1 cellular context compared by ENCODE assay signal in the genomic region with DNA sequence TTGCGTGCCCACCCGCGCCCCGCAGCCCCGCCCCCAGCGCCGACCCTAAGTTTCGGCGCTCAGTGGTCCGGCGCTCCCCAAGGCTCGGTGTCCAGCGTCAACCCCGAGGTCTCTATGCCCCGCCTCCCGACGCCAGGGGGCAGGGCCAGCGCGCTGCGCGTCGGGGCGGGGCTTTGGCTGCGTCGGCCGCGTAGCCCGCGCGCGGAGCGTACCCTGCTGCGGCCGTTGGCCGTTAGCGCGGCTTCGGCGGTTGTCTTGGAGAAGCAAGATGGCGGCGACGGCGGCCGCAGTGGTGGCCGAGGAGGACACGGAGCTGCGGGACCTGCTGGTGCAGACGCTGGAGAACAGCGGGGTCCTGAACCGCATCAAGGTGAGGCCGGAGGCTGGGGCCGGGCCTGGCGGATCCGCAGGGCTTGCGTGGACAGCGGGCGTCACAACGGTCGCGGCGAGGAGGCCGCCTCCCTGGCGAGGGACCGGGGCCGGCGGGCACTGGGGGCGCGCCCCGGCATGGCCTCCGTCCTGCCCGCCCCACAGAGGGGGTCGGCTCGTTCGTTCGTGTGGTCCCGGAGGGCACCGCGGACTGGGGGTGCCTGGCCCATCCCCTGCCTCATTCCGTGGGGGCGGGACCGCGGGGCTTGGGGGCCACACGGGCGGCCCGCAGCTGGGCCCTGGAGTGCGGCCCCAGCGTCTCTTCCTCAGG.
TF ChIP-seq lines count a peak whose summit lies in the region.

A gene with protein sequence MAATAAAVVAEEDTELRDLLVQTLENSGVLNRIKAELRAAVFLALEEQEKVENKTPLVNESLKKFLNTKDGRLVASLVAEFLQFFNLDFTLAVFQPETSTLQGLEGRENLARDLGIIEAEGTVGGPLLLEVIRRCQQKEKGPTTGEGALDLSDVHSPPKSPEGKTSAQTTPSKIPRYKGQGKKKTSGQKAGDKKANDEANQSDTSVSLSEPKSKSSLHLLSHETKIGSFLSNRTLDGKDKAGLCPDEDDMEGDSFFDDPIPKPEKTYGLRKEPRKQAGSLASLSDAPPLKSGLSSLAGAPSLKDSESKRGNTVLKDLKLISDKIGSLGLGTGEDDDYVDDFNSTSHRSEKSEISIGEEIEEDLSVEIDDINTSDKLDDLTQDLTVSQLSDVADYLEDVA (plus strand): TSS at position 253 of the 700 bp plus-strand sequence. CDS start 16 bp downstream, at position 269.

TF ChIP-seq in K562, 482 proteins besides CTCF, POLR2A, EP300 and RAD21 (continued from another document and continues in another):
- TF ChIP-seq, protein P1, sequence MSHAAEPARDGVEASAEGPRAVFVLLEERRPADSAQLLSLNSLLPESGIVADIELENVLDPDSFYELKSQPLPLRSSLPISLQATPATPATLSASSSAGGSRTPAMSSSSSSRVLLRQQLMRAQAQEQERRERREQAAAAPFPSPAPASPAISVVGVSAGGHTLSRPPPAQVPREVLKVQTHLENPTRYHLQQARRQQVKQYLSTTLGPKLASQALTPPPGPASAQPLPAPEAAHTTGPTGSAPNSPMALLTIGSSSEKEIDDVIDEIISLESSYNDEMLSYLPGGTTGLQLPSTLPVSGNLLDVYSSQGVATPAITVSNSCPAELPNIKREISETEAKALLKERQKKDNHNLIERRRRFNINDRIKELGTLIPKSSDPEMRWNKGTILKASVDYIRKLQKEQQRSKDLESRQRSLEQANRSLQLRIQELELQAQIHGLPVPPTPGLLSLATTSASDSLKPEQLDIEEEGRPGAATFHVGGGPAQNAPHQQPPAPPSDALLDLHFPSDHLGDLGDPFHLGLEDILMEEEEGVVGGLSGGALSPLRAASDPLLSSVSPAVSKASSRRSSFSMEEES (CRISPR knock-in tag; IDR thresholded peaks at IDR 0.05) = no peak
- TF ChIP-seq, protein P2, sequence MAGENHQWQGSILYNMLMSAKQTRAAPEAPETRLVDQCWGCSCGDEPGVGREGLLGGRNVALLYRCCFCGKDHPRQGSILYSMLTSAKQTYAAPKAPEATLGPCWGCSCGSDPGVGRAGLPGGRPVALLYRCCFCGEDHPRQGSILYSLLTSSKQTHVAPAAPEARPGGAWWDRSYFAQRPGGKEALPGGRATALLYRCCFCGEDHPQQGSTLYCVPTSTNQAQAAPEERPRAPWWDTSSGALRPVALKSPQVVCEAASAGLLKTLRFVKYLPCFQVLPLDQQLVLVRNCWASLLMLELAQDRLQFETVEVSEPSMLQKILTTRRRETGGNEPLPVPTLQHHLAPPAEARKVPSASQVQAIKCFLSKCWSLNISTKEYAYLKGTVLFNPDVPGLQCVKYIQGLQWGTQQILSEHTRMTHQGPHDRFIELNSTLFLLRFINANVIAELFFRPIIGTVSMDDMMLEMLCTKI (IDR thresholded peaks at IDR 0.05; ENCODE audit: partially characterized antibody) = no peak
- TF ChIP-seq GABPB2 (CRISPR knock-in tag; conservative IDR thresholded peaks at IDR 0.05) (no peak), ZNF445 (CRISPR knock-in tag; IDR thresholded peaks at IDR 0.05; ENCODE audit: low read depth) (no peak), GATAD2A (IDR thresholded peaks at IDR 0.05) (no peak), ETV6 (IDR thresholded peaks at IDR 0.05; ENCODE audit: borderline replicate concordance in 1 of 2, low read depth in 2 of 2, low read length in 1 of 2) (no peak; a peak in 1 of 4 replicates), ETV6 (CRISPR knock-in tag; IDR thresholded peaks at IDR 0.05; ENCODE audit: borderline replicate concordance) (no peak), ZBTB7A (IDR thresholded peaks at IDR 0.05; ENCODE audit: borderline replicate concordance, control insufficient read depth, low read depth, low read length) (peak; percentile 97), CXXC5 (CRISPR knock-in tag; IDR thresholded peaks at IDR 0.05) (peak; percentile 96), SUPT5H (IDR thresholded peaks at IDR 0.05) (peak; percentile 70), SMARCB1 (IDR thresholded peaks at IDR 0.05; ENCODE audit: insufficient read length, low read depth) (no peak), NCOA6 (IDR thresholded peaks at IDR 0.05) (peak; percentile 90), THRAP3 (IDR thresholded peaks at IDR 0.05; ENCODE audit: borderline replicate concordance) (no peak), PHB (CRISPR knock-in tag; IDR thresholded peaks at IDR 0.05) (no peak), FOXP1 (CRISPR knock-in tag; IDR thresholded peaks at IDR 0.05) (peak; percentile 83), ZNF444 (CRISPR knock-in tag; IDR thresholded peaks at IDR 0.05) (no peak), MEF2A (IDR thresholded peaks at IDR 0.05; ENCODE audit: control insufficient read depth, low read depth, low read length) (no peak), CTBP1 (IDR thresholded peaks at IDR 0.05; ENCODE audit: borderline replicate concordance) (peak; percentile 91), CCAR2 (IDR thresholded peaks at IDR 0.05; ENCODE audit: low read depth, low read length) (no peak), NONO (IDR thresholded peaks at IDR 0.05; ENCODE audit: low read depth in 2 of 2, low read length in 1 of 2) (peak; percentile 33 to 64; a peak in 2 of 4 replicates), ZNF707 (CRISPR knock-in tag; conservative IDR thresholded peaks at IDR 0.05) (no peak), NFE2L1 (tag; IDR thresholded peaks at IDR 0.05; ENCODE audit: borderline replicate concordance, low read depth) (no peak), ZNF583 (CRISPR knock-in tag; IDR thresholded peaks at IDR 0.05) (no peak), NCOR1 (IDR thresholded peaks at IDR 0.05) (no peak), SETDB1 (IDR thresholded peaks at IDR 0.05; ENCODE audit: low read length) (no peak)
- TF ChIP-seq, protein P3, sequence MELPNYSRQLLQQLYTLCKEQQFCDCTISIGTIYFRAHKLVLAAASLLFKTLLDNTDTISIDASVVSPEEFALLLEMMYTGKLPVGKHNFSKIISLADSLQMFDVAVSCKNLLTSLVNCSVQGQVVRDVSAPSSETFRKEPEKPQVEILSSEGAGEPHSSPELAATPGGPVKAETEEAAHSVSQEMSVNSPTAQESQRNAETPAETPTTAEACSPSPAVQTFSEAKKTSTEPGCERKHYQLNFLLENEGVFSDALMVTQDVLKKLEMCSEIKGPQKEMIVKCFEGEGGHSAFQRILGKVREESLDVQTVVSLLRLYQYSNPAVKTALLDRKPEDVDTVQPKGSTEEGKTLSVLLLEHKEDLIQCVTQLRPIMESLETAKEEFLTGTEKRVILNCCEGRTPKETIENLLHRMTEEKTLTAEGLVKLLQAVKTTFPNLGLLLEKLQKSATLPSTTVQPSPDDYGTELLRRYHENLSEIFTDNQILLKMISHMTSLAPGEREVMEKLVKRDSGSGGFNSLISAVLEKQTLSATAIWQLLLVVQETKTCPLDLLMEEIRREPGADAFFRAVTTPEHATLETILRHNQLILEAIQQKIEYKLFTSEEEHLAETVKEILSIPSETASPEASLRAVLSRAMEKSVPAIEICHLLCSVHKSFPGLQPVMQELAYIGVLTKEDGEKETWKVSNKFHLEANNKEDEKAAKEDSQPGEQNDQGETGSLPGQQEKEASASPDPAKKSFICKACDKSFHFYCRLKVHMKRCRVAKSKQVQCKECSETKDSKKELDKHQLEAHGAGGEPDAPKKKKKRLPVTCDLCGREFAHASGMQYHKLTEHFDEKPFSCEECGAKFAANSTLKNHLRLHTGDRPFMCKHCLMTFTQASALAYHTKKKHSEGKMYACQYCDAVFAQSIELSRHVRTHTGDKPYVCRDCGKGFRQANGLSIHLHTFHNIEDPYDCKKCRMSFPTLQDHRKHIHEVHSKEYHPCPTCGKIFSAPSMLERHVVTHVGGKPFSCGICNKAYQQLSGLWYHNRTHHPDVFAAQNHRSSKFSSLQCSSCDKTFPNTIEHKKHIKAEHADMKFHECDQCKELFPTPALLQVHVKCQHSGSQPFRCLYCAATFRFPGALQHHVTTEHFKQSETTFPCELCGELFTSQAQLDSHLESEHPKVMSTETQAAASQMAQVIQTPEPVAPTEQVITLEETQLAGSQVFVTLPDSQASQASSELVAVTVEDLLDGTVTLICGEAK (IDR thresholded peaks at IDR 0.05) = no peak
- TF ChIP-seq, protein P3 (CRISPR knock-in tag; IDR thresholded peaks at IDR 0.05) = no peak
- TF ChIP-seq, protein P4, sequence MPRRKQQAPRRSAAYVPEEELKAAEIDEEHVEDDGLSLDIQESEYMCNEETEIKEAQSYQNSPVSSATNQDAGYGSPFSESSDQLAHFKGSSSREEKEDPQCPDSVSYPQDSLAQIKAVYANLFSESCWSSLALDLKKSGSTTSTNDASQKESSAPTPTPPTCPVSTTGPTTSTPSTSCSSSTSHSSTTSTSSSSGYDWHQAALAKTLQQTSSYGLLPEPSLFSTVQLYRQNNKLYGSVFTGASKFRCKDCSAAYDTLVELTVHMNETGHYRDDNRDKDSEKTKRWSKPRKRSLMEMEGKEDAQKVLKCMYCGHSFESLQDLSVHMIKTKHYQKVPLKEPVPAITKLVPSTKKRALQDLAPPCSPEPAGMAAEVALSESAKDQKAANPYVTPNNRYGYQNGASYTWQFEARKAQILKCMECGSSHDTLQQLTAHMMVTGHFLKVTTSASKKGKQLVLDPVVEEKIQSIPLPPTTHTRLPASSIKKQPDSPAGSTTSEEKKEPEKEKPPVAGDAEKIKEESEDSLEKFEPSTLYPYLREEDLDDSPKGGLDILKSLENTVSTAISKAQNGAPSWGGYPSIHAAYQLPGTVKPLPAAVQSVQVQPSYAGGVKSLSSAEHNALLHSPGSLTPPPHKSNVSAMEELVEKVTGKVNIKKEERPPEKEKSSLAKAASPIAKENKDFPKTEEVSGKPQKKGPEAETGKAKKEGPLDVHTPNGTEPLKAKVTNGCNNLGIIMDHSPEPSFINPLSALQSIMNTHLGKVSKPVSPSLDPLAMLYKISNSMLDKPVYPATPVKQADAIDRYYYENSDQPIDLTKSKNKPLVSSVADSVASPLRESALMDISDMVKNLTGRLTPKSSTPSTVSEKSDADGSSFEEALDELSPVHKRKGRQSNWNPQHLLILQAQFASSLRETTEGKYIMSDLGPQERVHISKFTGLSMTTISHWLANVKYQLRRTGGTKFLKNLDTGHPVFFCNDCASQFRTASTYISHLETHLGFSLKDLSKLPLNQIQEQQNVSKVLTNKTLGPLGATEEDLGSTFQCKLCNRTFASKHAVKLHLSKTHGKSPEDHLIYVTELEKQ (CRISPR knock-in tag; IDR thresholded peaks at IDR 0.05) = no peak
- TF ChIP-seq, protein P5, sequence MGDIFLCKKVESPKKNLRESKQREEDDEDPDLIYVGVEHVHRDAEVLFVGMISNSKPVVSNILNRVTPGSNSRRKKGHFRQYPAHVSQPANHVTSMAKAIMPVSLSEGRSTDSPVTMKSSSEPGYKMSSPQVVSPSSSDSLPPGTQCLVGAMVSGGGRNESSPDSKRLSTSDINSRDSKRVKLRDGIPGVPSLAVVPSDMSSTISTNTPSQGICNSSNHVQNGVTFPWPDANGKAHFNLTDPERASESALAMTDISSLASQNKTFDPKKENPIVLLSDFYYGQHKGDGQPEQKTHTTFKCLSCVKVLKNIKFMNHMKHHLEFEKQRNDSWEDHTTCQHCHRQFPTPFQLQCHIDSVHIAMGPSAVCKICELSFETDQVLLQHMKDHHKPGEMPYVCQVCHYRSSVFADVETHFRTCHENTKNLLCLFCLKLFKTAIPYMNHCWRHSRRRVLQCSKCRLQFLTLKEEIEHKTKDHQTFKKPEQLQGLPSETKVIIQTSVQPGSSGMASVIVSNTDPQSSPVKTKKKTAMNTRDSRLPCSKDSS (IDR thresholded peaks at IDR 0.05; ENCODE audit: low read depth, partially characterized antibody) = no peak
- TF ChIP-seq, protein P6, sequence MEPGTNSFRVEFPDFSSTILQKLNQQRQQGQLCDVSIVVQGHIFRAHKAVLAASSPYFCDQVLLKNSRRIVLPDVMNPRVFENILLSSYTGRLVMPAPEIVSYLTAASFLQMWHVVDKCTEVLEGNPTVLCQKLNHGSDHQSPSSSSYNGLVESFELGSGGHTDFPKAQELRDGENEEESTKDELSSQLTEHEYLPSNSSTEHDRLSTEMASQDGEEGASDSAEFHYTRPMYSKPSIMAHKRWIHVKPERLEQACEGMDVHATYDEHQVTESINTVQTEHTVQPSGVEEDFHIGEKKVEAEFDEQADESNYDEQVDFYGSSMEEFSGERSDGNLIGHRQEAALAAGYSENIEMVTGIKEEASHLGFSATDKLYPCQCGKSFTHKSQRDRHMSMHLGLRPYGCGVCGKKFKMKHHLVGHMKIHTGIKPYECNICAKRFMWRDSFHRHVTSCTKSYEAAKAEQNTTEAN (CRISPR knock-in tag; IDR thresholded peaks at IDR 0.05) = peak; percentile 63; the same call in 1 of the 2 replicates
- TF ChIP-seq, protein P7, sequence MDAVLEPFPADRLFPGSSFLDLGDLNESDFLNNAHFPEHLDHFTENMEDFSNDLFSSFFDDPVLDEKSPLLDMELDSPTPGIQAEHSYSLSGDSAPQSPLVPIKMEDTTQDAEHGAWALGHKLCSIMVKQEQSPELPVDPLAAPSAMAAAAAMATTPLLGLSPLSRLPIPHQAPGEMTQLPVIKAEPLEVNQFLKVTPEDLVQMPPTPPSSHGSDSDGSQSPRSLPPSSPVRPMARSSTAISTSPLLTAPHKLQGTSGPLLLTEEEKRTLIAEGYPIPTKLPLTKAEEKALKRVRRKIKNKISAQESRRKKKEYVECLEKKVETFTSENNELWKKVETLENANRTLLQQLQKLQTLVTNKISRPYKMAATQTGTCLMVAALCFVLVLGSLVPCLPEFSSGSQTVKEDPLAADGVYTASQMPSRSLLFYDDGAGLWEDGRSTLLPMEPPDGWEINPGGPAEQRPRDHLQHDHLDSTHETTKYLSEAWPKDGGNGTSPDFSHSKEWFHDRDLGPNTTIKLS (IDR thresholded peaks at IDR 0.05; ENCODE audit: borderline replicate concordance, low read depth) = no peak; the same call in 1 of the 2 replicates
